Comparison of ENCODE assay signal across 9 cellular contexts in genomic region chr18:79465392-79465991, GRCh38.
DNase-seq lines count a peak whose midpoint lies in the region; ATAC-seq and TF ChIP-seq lines count a peak whose summit lies in the region.
"Had no signal": no experiment of that assay in that cellular context is flagged by ENCODE, and none has a peak within 500 bp of the region (broad histone marks: within the 10 kb centered on the region; RNA-seq: fewer than 3 reads in every experiment).

No MANE protein-coding gene starts in this region.

- H3K9me3 Mint-ChIP-seq in GM23338: no peaks in the 10 kb centered on the region; the same call in 2 of the 3 replicates

- BruUV-seq in OCI-LY7 (replicated peaks; lab: Mats Ljungman, UMichigan): TSS peak; percentile 31

- H4K20me1 ChIP-seq in GM23338 (replicated peaks; ENCODE audit: insufficient read depth) (no peaks in the 10 kb centered on the region), OCI-LY7 (ENCODE audit: insufficient read depth, low read length) (no peaks in the 10 kb centered on the region)

- H3K27me3 ChIP-seq in GM23338 (ENCODE audit: insufficient read depth): no peaks in the 10 kb centered on the region
- H3K27me3 ChIP-seq in effector memory CD4-positive, alpha-beta T cell (replicated peaks; ENCODE audit: control insufficient read depth, insufficient read depth, low read length, poor library complexity, severe bottlenecking): no peaks in the 10 kb centered on the region

- H3K9me2 ChIP-seq in GM23338 (ENCODE audit: insufficient read depth): no peaks in the 10 kb centered on the region
- H3K9me2 ChIP-seq in OCI-LY7 (ENCODE audit: insufficient read depth, low read length): no peaks in the 10 kb centered on the region

- H3K79me2 ChIP-seq in GM23338 (replicated peaks; ENCODE audit: insufficient read depth) (no peaks in the 10 kb centered on the region), OCI-LY7 (ENCODE audit: insufficient read depth, low read depth, low read length) (peaks cover 9% of the 10 kb centered on the region; the same call in 1 of the 2 replicates)

- POLR2A ChIA-PET in OCI-LY7 (lab: Charles Lee): interaction anchor here (0.9 to 2.0 kb wide), 5 partner anchors 55 to 67 kb away, joined by 3 to 7 read pairs (median 3); no protein-coding TSS in a partner anchor

- H3K4me2 ChIP-seq in GM23338 (no peak overlapping the region), OCI-LY7 (ENCODE audit: low read length) (peak overlapping the region; percentile 71)

- H3K4me1 Mint-ChIP-seq in GM23338: peaks cover 22% of the 10 kb centered on the region

- peak overlapping the region; percentile 43 for H3K4me3 Mint-ChIP-seq in GM23338

- H3K4me1 ChIP-seq in GM23338 (ENCODE audit: insufficient read depth) (peaks cover 4% of the 10 kb centered on the region; the same call in 1 of the 2 replicates), OCI-LY7 (ENCODE audit: insufficient read depth, low read length, poor library complexity, severe bottlenecking) (peaks cover 64% of the 10 kb centered on the region)
- no peaks in the 10 kb centered on the region for H3K4me1 ChIP-seq in effector memory CD4-positive, alpha-beta T cell (ENCODE audit: control insufficient read depth, insufficient read depth, low read length, poor library complexity, severe bottlenecking)

- no peaks in the 10 kb centered on the region for H3K9me3 ChIP-seq in OCI-LY7 (ENCODE audit: low read length)
- H3K9me3 ChIP-seq in effector memory CD4-positive, alpha-beta T cell (ENCODE audit: control insufficient read depth, low read length): no peaks in the 10 kb centered on the region

- peaks cover 7% of the 10 kb centered on the region; the same call in 1 of the 3 replicates for H3K36me3 Mint-ChIP-seq in GM23338 (ENCODE audit: low read depth)

- H3K4me3 ChIP-seq in GM23338 (no peak overlapping the region), OCI-LY7 (ENCODE audit: low read depth, low read length, poor library complexity, severe bottlenecking) (peak overlapping the region; percentile 66)
- no peak overlapping the region for H3K4me3 ChIP-seq in effector memory CD4-positive, alpha-beta T cell (ENCODE audit: insufficient read depth, low read depth, low read length, poor library complexity, severe bottlenecking)

- H3F3A ChIP-seq in GM23338 (replicated peaks; ENCODE audit: low read depth): no peaks in the 10 kb centered on the region

- no peaks in the 10 kb centered on the region for H3K27me3 Mint-ChIP-seq in GM23338 (ENCODE audit: insufficient read depth, low read depth, poor library complexity)

- peak; percentile 36 for DNase-seq in GM23338 (ENCODE audit: low spot score)
- DNase-seq in OCI-LY7 (ENCODE audit: low spot score): peak; percentile 79
- peak; percentile 38 for DNase-seq in kidney tubule cell (ENCODE audit: low spot score)
- no peak for DNase-seq in activated gamma-delta T cell (lab: John Stamatoyannopoulos, UW)
- DNase-seq in inferior parietal cortex (ENCODE audit: extremely low spot score): no peak
- no peak for DNase-seq in effector memory CD4-positive, alpha-beta T cell

- TF ChIP-seq CTCF in GM23338 (conservative IDR thresholded peaks at IDR 0.05; ENCODE audit: low read depth in 2 of 2) (no peak), OCI-LY7 (conservative IDR thresholded peaks at IDR 0.05; ENCODE audit: low read length) (no peak)

- H3K36me3 ChIP-seq in GM23338 (ENCODE audit: insufficient read depth) (no peaks in the 10 kb centered on the region; the same call in 1 of the 2 replicates), OCI-LY7 (ENCODE audit: insufficient read depth, low read length) (peaks cover 50% of the 10 kb centered on the region)
- H3K36me3 ChIP-seq in effector memory CD4-positive, alpha-beta T cell (ENCODE audit: control insufficient read depth, insufficient read depth, low read length): peaks cover 63% of the 10 kb centered on the region

- H3K27ac ChIP-seq in GM23338 (ENCODE audit: low read depth): no peak overlapping the region
- H3K27ac ChIP-seq in OCI-LY7 (ENCODE audit: low read depth, low read length, poor library complexity, severe bottlenecking): peak overlapping the region; percentile 96
- H3K27ac ChIP-seq in effector memory CD4-positive, alpha-beta T cell (ENCODE audit: insufficient read depth, low read length, poor library complexity, severe bottlenecking): no peak overlapping the region
- H3K27ac ChIP-seq: epithelial cell of prostate had no signal

- CTCF ChIA-PET in OCI-LY7 (lab: Charles Lee; ENCODE audit: unreplicated experiment): no interaction called here

- peak overlapping the region; percentile 37; the same call in 1 of the 2 replicates for H3K27ac Mint-ChIP-seq in GM23338

- intact Hi-C loops in OCI-LY7 (cut with micrococcal nuclease; ENCODE audit: unreplicated experiment): loop anchor here (1.0 kb wide), 1 partner anchor 58 kb away; no protein-coding TSS in a partner anchor

- ATAC-seq in GM18517 (IDR thresholded peaks at IDR 0.05; ENCODE audit: unreplicated experiment): peak; percentile 69
- ATAC-seq in GM23338: peak; percentile 81
- ATAC-seq in GM18502 (IDR thresholded peaks at IDR 0.05; ENCODE audit: poor library complexity, unreplicated experiment): no peak

- H2AFZ ChIP-seq in GM23338 (no peak overlapping the region), OCI-LY7 (ENCODE audit: low read length) (no peak overlapping the region; the same call in 1 of the 2 replicates)

TF ChIP-seq in GM23338, 12 proteins besides CTCF, POLR2A, EP300 and RAD21 (continues in another document):
- no peak for TF ChIP-seq ETS1 (IDR thresholded peaks at IDR 0.05)
- no peak for TF ChIP-seq EZH2 (IDR thresholded peaks at IDR 0.05; ENCODE audit: low read depth, unreplicated experiment)
- no peak for TF ChIP-seq EZH2phosphoT487 (IDR thresholded peaks at IDR 0.05; ENCODE audit: unreplicated experiment)
- TF ChIP-seq ZNF331 (CRISPR knock-in tag; IDR thresholded peaks at IDR 0.05; ENCODE audit: low read depth): no peak
- no peak for TF ChIP-seq STAT1 (IDR thresholded peaks at IDR 0.05; ENCODE audit: unreplicated experiment)
- no peak for TF ChIP-seq JUNB (IDR thresholded peaks at IDR 0.05; ENCODE audit: unreplicated experiment)
- no peak for TF ChIP-seq REST (IDR thresholded peaks at IDR 0.05; ENCODE audit: unreplicated experiment)
- no peak for TF ChIP-seq ZNF114 (CRISPR knock-in tag; IDR thresholded peaks at IDR 0.05)
- TF ChIP-seq CREB1 (CRISPR knock-in tag; IDR thresholded peaks at IDR 0.05; ENCODE audit: low read depth): no peak
- no peak for TF ChIP-seq POLR2AphosphoS5 (IDR thresholded peaks at IDR 0.05; ENCODE audit: low read depth)

Comparison
In these comparisons a context has a peak if more than half of its experiments do, and no peak if none do; other contexts are left out.
1. DNase-seq: peak in GM23338 (single experiment), OCI-LY7 (single experiment) and kidney tubule cell (single experiment); none in activated gamma-delta T cell (single experiment), inferior parietal cortex (single experiment) and effector memory CD4-positive, alpha-beta T cell (0 of 3).